ENCODE assay signal across 20 cellular contexts in the genomic region with DNA sequence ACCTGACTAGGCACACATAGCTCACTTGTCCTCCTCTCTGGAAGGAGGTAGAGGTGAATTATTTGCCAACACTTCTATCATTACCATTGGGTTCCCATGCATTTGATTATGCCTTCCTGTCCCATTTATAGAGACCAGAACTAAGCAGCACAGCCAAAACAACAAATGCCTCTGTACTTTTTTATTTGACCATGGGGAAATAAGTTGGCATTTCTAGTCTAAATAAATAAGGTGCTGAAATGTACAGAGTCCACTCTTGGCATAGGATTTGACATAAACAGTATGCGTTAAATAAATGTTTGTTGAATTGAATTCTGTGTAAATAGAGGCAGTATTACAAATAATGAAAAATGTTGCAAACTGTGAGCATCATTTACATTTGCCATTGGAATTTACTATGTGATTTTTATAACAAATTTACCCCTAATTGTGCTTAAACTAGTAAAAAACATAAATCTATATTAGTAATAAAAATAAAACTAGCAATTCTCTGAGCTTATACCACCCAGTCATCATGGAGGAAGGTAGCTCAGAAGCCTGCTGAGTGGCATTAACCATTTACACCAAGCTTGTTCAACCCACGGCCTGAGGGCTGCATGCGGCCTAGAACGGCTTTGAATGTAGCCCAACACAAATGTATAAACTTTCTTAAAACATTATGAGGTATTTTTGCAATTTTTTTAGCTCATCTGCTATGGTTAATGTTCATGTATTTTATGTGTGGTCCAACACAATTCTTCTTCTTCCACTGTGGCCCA.
DNase-seq lines count a peak whose midpoint lies in the region; ATAC-seq, FAIRE-seq and TF ChIP-seq lines count a peak whose summit lies in the region.
"Had no signal": no experiment of that assay in that cellular context is flagged by ENCODE, and none has a peak within 500 bp of the region (broad histone marks: within the 10 kb centered on the region; RNA-seq: fewer than 3 reads in every experiment).

No MANE protein-coding gene starts in this region.

- TF ChIP-seq CTCF in C4-2B (conservative IDR thresholded peaks at IDR 0.05) (no peak), Panc1 (IDR thresholded peaks at IDR 0.05) (no peak), HepG2 (CRISPR knock-in tag; IDR thresholded peaks at IDR 0.05) (no peak), foreskin keratinocyte (conservative IDR thresholded peaks at IDR 0.05) (no peak), Peyer's patch (IDR thresholded peaks at IDR 0.05) (no peak)

- H3K27ac ChIP-seq in C4-2B (peak overlapping the region; percentile 52; the same call in 1 of the 2 replicates), Panc1 (ENCODE audit: low read length) (peak overlapping the region; percentile 37; the same call in 1 of the 2 replicates), HepG2 (ENCODE audit: extremely low read length, insufficient read depth, low read length) (no peak overlapping the region), foreskin keratinocyte (no peak overlapping the region), Peyer's patch (no peak overlapping the region)
- H3K27ac ChIP-seq: BLaER1 treated with 17β-estradiol and CSF1 and Interleukin-3, amounts not matched to agents 10 nM and 100 nM had no signal

- BruUV-seq in Panc1 (replicated peaks; lab: Mats Ljungman, UMichigan), result no TSS peak
- no TSS peak for BruUV-seq in HepG2 (replicated peaks; lab: Mats Ljungman, UMichigan)

- H3K27me3 ChIP-seq in Panc1 (ENCODE audit: control insufficient read depth, insufficient read depth, low read length) (no peaks in the 10 kb centered on the region), HepG2 (ENCODE audit: control insufficient read depth in 1 of 2, insufficient read depth in 2 of 2, low read length in 2 of 2) (no peaks in the 10 kb centered on the region), foreskin keratinocyte (no peaks in the 10 kb centered on the region), Peyer's patch (no peaks in the 10 kb centered on the region)
- H3K27me3 ChIP-seq: BLaER1 treated with 17β-estradiol and CSF1 and Interleukin-3, amounts not matched to agents 10 nM and 100 nM had no signal

- no peaks in the 10 kb centered on the region for H4K20me1 ChIP-seq in HepG2 (ENCODE audit: insufficient read depth, low read length)
- H4K20me1 ChIP-seq: BLaER1 treated with 17β-estradiol and CSF1 and Interleukin-3, amounts not matched to agents 10 nM and 100 nM had no signal

- no peak for DNase-seq in Panc1 (ENCODE audit: low read depth, low spot score)
- DNase-seq in HepG2 (ENCODE audit: low spot score), result peak; percentile 7
- no peak for DNase-seq in foreskin keratinocyte
- DNase-seq in Peyer's patch, result no peak
- DNase-seq in NAMALWA (ENCODE audit: low spot score), result no peak
- DNase-seq: 8988T; AML-193; Caco-2; Calu3; CD4-positive, alpha-beta T cell; CD8-positive, alpha-beta T cell; DMS79 treated with DMSO at 0.1 percent for 48 hours; GF-D8 had no signal

- POLR2A ChIA-PET in Panc1 (lab: Charles Lee) (no interaction called here), HepG2 (lab: Yijun Ruan, JAX) (no interaction called here)

- no peak for TF ChIP-seq EP300 in HepG2 (IDR thresholded peaks at IDR 0.05; ENCODE audit: low read depth in 2 of 2, low read length in 2 of 2)
- no peak for TF ChIP-seq EP300 in HepG2 (CRISPR knock-in tag; IDR thresholded peaks at IDR 0.05; ENCODE audit: borderline replicate concordance)

- no peaks in the 10 kb centered on the region for H3K9me3 ChIP-seq in Panc1 (ENCODE audit: control insufficient read depth, insufficient read depth, low read depth, low read length)
- no peaks in the 10 kb centered on the region for H3K9me3 ChIP-seq in HepG2 (ENCODE audit: low read length)
- H3K9me3 ChIP-seq in Peyer's patch, result no peaks in the 10 kb centered on the region
- H3K9me3 ChIP-seq: BLaER1 treated with 17β-estradiol and CSF1 and Interleukin-3, amounts not matched to agents 10 nM and 100 nM; Caco-2 had no signal

- WGBS in HepG2 (ENCODE audit: low lambda C conversion rate), result 36% methylated on average over 4 of the region's 4 CpGs

- ATAC-seq in Panc1, result no peak
- ATAC-seq in HepG2, result peak; percentile 22; the same call in 1 of the 3 replicates
- no peak for ATAC-seq in foreskin keratinocyte
- ATAC-seq: CD8-positive, alpha-beta T cell had no signal

- H3K9ac ChIP-seq in HepG2 (ENCODE audit: insufficient read depth, low read depth, low read length), result no peak overlapping the region
- H3K9ac ChIP-seq: BLaER1 treated with 17β-estradiol and CSF1 and Interleukin-3, amounts not matched to agents 10 nM and 100 nM had no signal

- no peak overlapping the region for H2AFZ ChIP-seq in HepG2 (ENCODE audit: low read length)

- no peaks in the 10 kb centered on the region for H3K79me2 ChIP-seq in HepG2 (ENCODE audit: insufficient read depth, low read length)

- intact Hi-C loops in Panc1 (cut with micrococcal nuclease; ENCODE audit: unreplicated experiment) (no loop called here), HepG2 (cut with micrococcal nuclease; ENCODE audit: unreplicated experiment) (no loop called here)

- no peak for TF ChIP-seq RAD21 in HepG2 (CRISPR knock-in tag; IDR thresholded peaks at IDR 0.05)

- H3K4me1 ChIP-seq in Panc1 (ENCODE audit: control insufficient read depth, insufficient read depth, low read length), result no peaks in the 10 kb centered on the region; the same call in 1 of the 2 replicates
- no peaks in the 10 kb centered on the region for H3K4me1 ChIP-seq in HepG2 (ENCODE audit: insufficient read depth, low read length)
- H3K4me1 ChIP-seq in foreskin keratinocyte, result no peaks in the 10 kb centered on the region
- H3K4me1 ChIP-seq in Peyer's patch, result no peaks in the 10 kb centered on the region

- CTCF ChIA-PET in Panc1 (lab: Charles Lee), result no interaction called here
- CTCF ChIA-PET in HepG2 (lab: Yijun Ruan, JAX; ENCODE audit: low intra/inter-chr PET ratio, low total read pairs), result no interaction called here

- no peak overlapping the region for H3K4me2 ChIP-seq in HepG2 (ENCODE audit: low read depth, low read length)
- H3K4me2 ChIP-seq: BLaER1 treated with 17β-estradiol and CSF1 and Interleukin-3, amounts not matched to agents 10 nM and 100 nM had no signal

- in situ Hi-C loops in Panc1 (cut with HindIII; ENCODE audit: low pct_unique_long_range_greater_than_20kb, low sequenced_read_pairs), result no loop called here
- in situ Hi-C loops in HepG2 (cut with HindIII; ENCODE audit: extremely low pct_ligation_motif_present, low pct_unique_long_range_greater_than_20kb), result no loop called here

- H3K36me3 ChIP-seq in Panc1 (ENCODE audit: control insufficient read depth, insufficient read depth, low read length) (no peaks in the 10 kb centered on the region), HepG2 (replicated peaks in 1 of 2; ENCODE audit: control insufficient read depth in 1 of 2, insufficient read depth in 2 of 2, low read length in 2 of 2) (no peaks in the 10 kb centered on the region), Peyer's patch (no peaks in the 10 kb centered on the region)
- H3K36me3 ChIP-seq: BLaER1 treated with 17β-estradiol and CSF1 and Interleukin-3, amounts not matched to agents 10 nM and 100 nM had no signal

- FAIRE-seq in HepG2 (lab: Jason Lieb, UNC), result no peak
- FAIRE-seq: A204.1, D721Med, G401.6, GM12891, GM19239 had no signal

- no peak for TF ChIP-seq POLR2A in HepG2 (IDR thresholded peaks at IDR 0.05; ENCODE audit: insufficient read depth in 1 of 2, low read depth in 2 of 2, low read length in 2 of 2)
- no peak for TF ChIP-seq POLR2A in Peyer's patch (IDR thresholded peaks at IDR 0.05)

- no peak overlapping the region for H3K4me3 ChIP-seq in Panc1 (ENCODE audit: low read depth in 2 of 2, low read length in 2 of 2)
- H3K4me3 ChIP-seq in HepG2 (replicated peaks in 1 of 3; ENCODE audit: insufficient read depth in 1 of 3, low read depth in 2 of 3, low read length in 3 of 3), result no peak overlapping the region
- H3K4me3 ChIP-seq in Peyer's patch, result no peak overlapping the region
- H3K4me3 ChIP-seq: BLaER1 treated with 17β-estradiol and CSF1 and Interleukin-3, amounts not matched to agents 10 nM and 100 nM had no signal

TF ChIP-seq in HepG2, 621 proteins besides CTCF, POLR2A, EP300 and RAD21:
- TF ChIP-seq ARID3A (IDR thresholded peaks at IDR 0.05; ENCODE audit: low read depth, low read length) (0 out of 2 replicates have a peak, but pooled peaks have one; percentile 15), ATF6 (CRISPR knock-in tag; conservative IDR thresholded peaks at IDR 0.05) (no peak)

Comparison
In these comparisons a context has a peak if more than half of its experiments do, and no peak if none do; other contexts are left out.
1. H3K27ac ChIP-seq: peak in C4-2B (single experiment) and Panc1 (single experiment); none in HepG2 (single experiment), foreskin keratinocyte (single experiment) and Peyer's patch (0 of 4).